In genomic region chr9:127955294-127956015, GRCh38 we compare ENCODE assay signal across 8 cellular contexts. TPM values are rescaled to one million over a fixed set of nuclear protein-coding genes. Genes with fewer than 3 reads are reported as not detected.
DNase-seq lines count a peak whose midpoint lies in the region; ATAC-seq and TF ChIP-seq lines count a peak whose summit lies in the region.

No MANE protein-coding gene starts in this region.

- peak overlapping the region; percentile 74 for H3K27ac Mint-ChIP-seq in endodermal cell
- H3K27ac Mint-ChIP-seq in natural killer cell treated with Interleukin-12 subunit alpha and Interleukin-12 subunit beta and Interleukin-15 and Interleukin-18, amount 100 ng/mL, for 72 hours = peak overlapping the region in 1 of 2 donors; percentile 28

- peaks cover 15% of the 10 kb centered on the region for H3K4me1 Mint-ChIP-seq in endodermal cell
- peaks cover 10 to 11% of the 10 kb centered on the region in 2 donors for H3K4me1 Mint-ChIP-seq in natural killer cell treated with Interleukin-12 subunit alpha and Interleukin-12 subunit beta and Interleukin-15 and Interleukin-18, amount 100 ng/mL, for 72 hours (ENCODE audit: low read depth in 2 of 2)

- peaks cover 9% of the 10 kb centered on the region for H3K36me3 Mint-ChIP-seq in endodermal cell (ENCODE audit: low read depth)
- H3K36me3 Mint-ChIP-seq in natural killer cell treated with Interleukin-12 subunit alpha and Interleukin-12 subunit beta and Interleukin-15 and Interleukin-18, amount 100 ng/mL, for 72 hours = no peaks in the 10 kb centered on the region

- H3K9me3 Mint-ChIP-seq in endodermal cell = no peaks in the 10 kb centered on the region
- no peaks in the 10 kb centered on the region for H3K9me3 Mint-ChIP-seq in natural killer cell treated with Interleukin-12 subunit alpha and Interleukin-12 subunit beta and Interleukin-15 and Interleukin-18, amount 100 ng/mL, for 72 hours

- H3K27me3 ChIP-seq in endodermal cell (ENCODE audit: control insufficient read depth, insufficient read depth, low read length, poor library complexity, severe bottlenecking) (no peaks in the 10 kb centered on the region), stomach smooth muscle (ENCODE audit: control insufficient read depth in 1 of 2, insufficient read depth in 2 of 2, low read length in 2 of 2) (no peaks in the 10 kb centered on the region)

- no peak overlapping the region for H3K9ac ChIP-seq in endodermal cell (ENCODE audit: extremely low read depth, low read length, poor library complexity, severe bottlenecking)
- peak overlapping the region; percentile 22 to 42 for H3K9ac ChIP-seq in stomach smooth muscle (ENCODE audit: low read length in 2 of 2)

- H3K4me3 Mint-ChIP-seq in endodermal cell = no peak overlapping the region
- no peak overlapping the region for H3K4me3 Mint-ChIP-seq in natural killer cell treated with Interleukin-12 subunit alpha and Interleukin-12 subunit beta and Interleukin-15 and Interleukin-18, amount 100 ng/mL, for 72 hours

- ATAC-seq in HG02610 (IDR thresholded peaks at IDR 0.05; ENCODE audit: unreplicated experiment) = peak; percentile 51
- ATAC-seq in natural killer cell treated with Interleukin-12 subunit alpha and Interleukin-12 subunit beta and Interleukin-15 and Interleukin-18, amount 100 ng/mL, for 72 hours = peak; percentile 67 to 79
- no peak for ATAC-seq in GM19023 (IDR thresholded peaks at IDR 0.05; ENCODE audit: unreplicated experiment)

- H3K27ac ChIP-seq in endodermal cell (ENCODE audit: low read depth, low read length) (peak overlapping the region; percentile 10), stomach smooth muscle (ENCODE audit: low read length) (no peak overlapping the region)

- H3K9me3 ChIP-seq in endodermal cell (ENCODE audit: control insufficient read depth, low read length) = no peaks in the 10 kb centered on the region
- H3K9me3 ChIP-seq in stomach smooth muscle (ENCODE audit: control insufficient read depth in 2 of 2, low read length in 2 of 2) = no peaks in the 10 kb centered on the region

- TF ChIP-seq CTCF in endodermal cell (conservative IDR thresholded peaks at IDR 0.05) = peak; percentile 84

- H3K27me3 Mint-ChIP-seq in endodermal cell (ENCODE audit: insufficient read depth) = no peaks in the 10 kb centered on the region
- no peaks in the 10 kb centered on the region for H3K27me3 Mint-ChIP-seq in natural killer cell treated with Interleukin-12 subunit alpha and Interleukin-12 subunit beta and Interleukin-15 and Interleukin-18, amount 100 ng/mL, for 72 hours

- DNase-seq in DMS 273 (lab: John Stamatoyannopoulos, UW; ENCODE audit: unreplicated experiment) (peak; percentile 72), NCI-H2196 treated with DMSO at 0.1 percent for 48 hours (lab: John Stamatoyannopoulos, UW; ENCODE audit: unreplicated experiment) (peak; percentile 97), endodermal cell (peak; percentile 94)
- DNase-seq in activated CD4-positive, alpha-beta T cell treated with anti-CD3 and anti-CD28 coated beads, Interleukin-2, amount 50 U/mL, for 48 hours = peak; percentile 85 to 91
- no peak for DNase-seq in natural killer cell treated with Interleukin-12 subunit alpha and Interleukin-12 subunit beta and Interleukin-15 and Interleukin-18, amount 100 ng/mL, for 72 hours (ENCODE audit: low spot score)

- no peaks in the 10 kb centered on the region for H3K36me3 ChIP-seq in endodermal cell (ENCODE audit: control insufficient read depth, insufficient read depth, low read length)
- no peaks in the 10 kb centered on the region for H3K36me3 ChIP-seq in stomach smooth muscle (ENCODE audit: control insufficient read depth in 2 of 2, insufficient read depth in 2 of 2, low read length in 2 of 2)

- 58% methylated on average over 9 to 12 of the region's 12 CpGs for WGBS in endodermal cell (ENCODE audit: insufficient coverage in 1 of 2, insufficient read length in 1 of 2), 2 experiments

- H3K4me3 ChIP-seq in endodermal cell (ENCODE audit: low read length) (no peak overlapping the region), stomach smooth muscle (ENCODE audit: low read length in 2 of 2) (peak overlapping the region in 1 of 2 donors; percentile 15)

- H3K4me1 ChIP-seq in endodermal cell (ENCODE audit: control insufficient read depth, insufficient read depth, low read length) (peaks cover 5% of the 10 kb centered on the region), stomach smooth muscle (ENCODE audit: control insufficient read depth, insufficient read depth, low read length) (peaks cover 37% of the 10 kb centered on the region)

RNA-seq across cellular contexts. Expression of gene DPM2, which starts 17.8 kb away (rescaled TPM):
- 10 to 100 TPM; 45.7 TPM for total RNA-seq in endodermal cell
- 39.5 TPM for polyA plus RNA-seq in endodermal cell (2013, experiment 1 of 2)
- 35.1 TPM for polyA plus RNA-seq in endodermal cell (2013, experiment 2 of 2)
- 10 to 100 TPM; 47.9 to 74.4 TPM for total RNA-seq in natural killer cell treated with Interleukin-12 subunit alpha and Interleukin-12 subunit beta and Interleukin-15 and Interleukin-18, amount 100 ng/mL, for 72 hours

RNA-seq across cellular contexts. Expression of gene PIP5KL1, which starts 24.9 kb away (rescaled TPM):
- 1 to 10 TPM; 6.6 to 9.3 TPM for total RNA-seq in endodermal cell
- 3.7 TPM for polyA plus RNA-seq in endodermal cell (2013, experiment 1 of 2)
- polyA plus RNA-seq in endodermal cell (2013, experiment 2 of 2) = 3.3 TPM
- total RNA-seq in natural killer cell treated with Interleukin-12 subunit alpha and Interleukin-12 subunit beta and Interleukin-15 and Interleukin-18, amount 100 ng/mL, for 72 hours = 1 to 10 TPM; 2.7 to 3.7 TPM

RNA-seq across cellular contexts. Expression of gene EEIG1, which starts 25.3 kb away (rescaled TPM):
- total RNA-seq in endodermal cell = 10 to 100 TPM; 56.7 to 60.8 TPM
- 21.5 TPM for polyA plus RNA-seq in endodermal cell (2013, experiment 1 of 2)
- polyA plus RNA-seq in endodermal cell (2013, experiment 2 of 2) = 20.4 TPM
- total RNA-seq in natural killer cell treated with Interleukin-12 subunit alpha and Interleukin-12 subunit beta and Interleukin-15 and Interleukin-18, amount 100 ng/mL, for 72 hours = 10 to 100 TPM in 1 of 2 donors, 1 to 10 TPM in 1; 8.2 to 16.4 TPM

RNA-seq across cellular contexts. Expression of gene ST6GALNAC4, which starts 38.6 kb away (rescaled TPM):
- 10 to 100 TPM in 1 of 2 donors, 1 to 10 TPM in 1; 8.3 to 12.7 TPM for total RNA-seq in endodermal cell
- polyA plus RNA-seq in endodermal cell (2013, experiment 1 of 2) = 14.6 TPM
- polyA plus RNA-seq in endodermal cell (2013, experiment 2 of 2) = 15.4 TPM
- 10 to 100 TPM; 17.5 to 44.5 TPM for total RNA-seq in natural killer cell treated with Interleukin-12 subunit alpha and Interleukin-12 subunit beta and Interleukin-15 and Interleukin-18, amount 100 ng/mL, for 72 hours

RNA-seq across cellular contexts. Expression of gene ST6GALNAC6, which starts 56.1 kb away (rescaled TPM):
- total RNA-seq in endodermal cell = 10 to 100 TPM; 42.3 to 44.2 TPM
- polyA plus RNA-seq in endodermal cell (2013, experiment 1 of 2) = 25.4 TPM
- 26.0 TPM for polyA plus RNA-seq in endodermal cell (2013, experiment 2 of 2)
- 10 to 100 TPM; 53.4 to 67.2 TPM for total RNA-seq in natural killer cell treated with Interleukin-12 subunit alpha and Interleukin-12 subunit beta and Interleukin-15 and Interleukin-18, amount 100 ng/mL, for 72 hours
